8 cellular contexts compared by ENCODE assay signal in genomic region chr17:48626470-48627241, GRCh38. TPM values are rescaled to one million over a fixed set of nuclear protein-coding genes. Genes with fewer than 3 reads are reported as not detected.
DNase-seq lines count a peak whose midpoint lies in the region; ATAC-seq and TF ChIP-seq lines count a peak whose summit lies in the region.

No MANE protein-coding gene starts in this region.

- no peak for DNase-seq in NT2/D1 (ENCODE audit: low read depth, low spot score)
- DNase-seq in amniotic epithelial cell (ENCODE audit: low read depth) = peak; percentile 92
- peak; percentile 48 for DNase-seq in omental fat pad (ENCODE audit: low spot score)
- DNase-seq in effector CD4-positive, alpha-beta T cell = no peak
- no peak for DNase-seq in amniotic stem cell (lab: John Stamatoyannopoulos, UW)
- no peak for DNase-seq in AG20443 (ENCODE audit: low spot score)
- DNase-seq in MV-4-11 (lab: John Stamatoyannopoulos, UW) = no peak

- peak; percentile 17 for ATAC-seq in GM19324 (IDR thresholded peaks at IDR 0.05; ENCODE audit: low FRiP score, unreplicated experiment)
- peak; percentile 63 for ATAC-seq in omental fat pad (ENCODE audit: low FRiP score)

- peak overlapping the region; percentile 39 for H3K9ac ChIP-seq in NT2/D1 (ENCODE audit: insufficient read length, low read depth)

- H3K9me3 ChIP-seq in NT2/D1 (ENCODE audit: insufficient read depth, low read length) = peaks cover 7% of the 10 kb centered on the region; the same call in 1 of the 2 replicates

- TF ChIP-seq CTCF in omental fat pad (IDR thresholded peaks at IDR 0.05) = no peak

- H3K4me3 ChIP-seq in NT2/D1 (ENCODE audit: insufficient read length, low read depth) = peak overlapping the region; percentile 21

- H3K36me3 ChIP-seq in NT2/D1 (ENCODE audit: insufficient read depth, insufficient read length, low read length) = peaks cover 11% of the 10 kb centered on the region

- H3K4me1 ChIP-seq in NT2/D1 (ENCODE audit: insufficient read depth, insufficient read length) = peaks cover 2% of the 10 kb centered on the region

- H3K27me3 ChIP-seq in NT2/D1 (ENCODE audit: insufficient read depth, insufficient read length) = peaks cover 89% of the 10 kb centered on the region

RNA-seq across cellular contexts. Expression of gene HOXB9, which starts 0.5 kb away (rescaled TPM):
- under 1 TPM in 2 of 4 donors, not detected in 2; 0.09 to 0.48 TPM for total RNA-seq in omental fat pad

RNA-seq across cellular contexts. Expression of gene HOXB8, which starts 11.6 kb away (rescaled TPM):
- total RNA-seq in omental fat pad = 1 to 10 TPM; 4.3 to 6.2 (median 5.0) TPM

RNA-seq across cellular contexts. Expression of gene HOXB7, which starts 15.8 kb away (rescaled TPM):
- total RNA-seq in omental fat pad = 10 to 100 TPM in 1 of 4 donors, 1 to 10 TPM in 3; 5.3 to 11.5 (median 8.4) TPM

RNA-seq across cellular contexts. Expression of gene HOXB6, which starts 21.9 kb away (rescaled TPM):
- 10 to 100 TPM in 3 of 4 donors, 1 to 10 TPM in 1; 9.2 to 22.7 (median 15.5) TPM for total RNA-seq in omental fat pad

RNA-seq across cellular contexts. Expression of gene HOXB5, which starts 33.1 kb away (rescaled TPM):
- total RNA-seq in omental fat pad = 1 to 10 TPM in 2 of 4 donors, under 1 TPM in 2; 0.72 to 3.3 (median 1.4) TPM

Comparison
In these comparisons a context has a peak if more than half of its experiments do, and no peak if none do; other contexts are left out.
1. DNase-seq: peak in amniotic epithelial cell (single experiment) and omental fat pad (single experiment); none in NT2/D1 (single experiment), effector CD4-positive, alpha-beta T cell (single experiment), amniotic stem cell (single experiment), AG20443 (single experiment) and MV-4-11 (single experiment).